9 cellular contexts compared by ENCODE assay signal in genomic region chr13:19060311-19061002, GRCh38.
"Had no signal": no experiment of that assay in that cellular context is flagged by ENCODE, and none has a peak within 500 bp of the region (broad histone marks: within the 10 kb centered on the region; RNA-seq: fewer than 3 reads in every experiment).

No MANE protein-coding gene starts in this region.

- H3K4me3 Mint-ChIP-seq: GM23338, H9, HFFc6 had no signal

- ATAC-seq: GM23338, HCT116 had no signal

- H3K27ac ChIP-seq: GM23248 had no signal

- H3K27ac Mint-ChIP-seq: GM23338, H9, HFFc6 had no signal

- H3K36me3 ChIP-seq: HAP-1 had no signal

- H3K4me1 Mint-ChIP-seq: GM23338, H9 had no signal

- DNase-seq: GM23248, GOT3, H7, H9, HCEC 1CT, HFFc6 had no signal

- H3K4me3 ChIP-seq: GM23248, GM23338, HAP-1 had no signal

- H3K4me1 ChIP-seq: HAP-1 had no signal

- H3K9me3 Mint-ChIP-seq: GM23338 had no signal
